13 cellular contexts compared by ENCODE assay signal in genomic region chr7:134879815-134880475, GRCh38.
"Had no signal": no experiment of that assay in that cellular context is flagged by ENCODE, and none has a peak within 500 bp of the region (broad histone marks: within the 10 kb centered on the region; RNA-seq: fewer than 3 reads in every experiment).

No MANE protein-coding gene starts in this region.

- H3K27ac ChIP-seq: lower lobe of right lung, SJSA1 had no signal

- H3K36me3 ChIP-seq: lower lobe of right lung had no signal

- ATAC-seq: activated CD4-positive, CD25-positive, alpha-beta regulatory T cell treated with anti-CD3 and anti-CD28 coated beads, Interleukin-2, amount 50 U/mL, for 24 hours; lower lobe of right lung; natural killer cell had no signal

- H3K27me3 ChIP-seq: SJSA1 had no signal

- DNase-seq: activated effector memory CD4-positive, alpha-beta T cell treated with Interleukin-2 at 50 U/mL for 16 hours; amygdala; effector CD8-positive, alpha-beta T cell; kidney glomerular epithelial cell; lower lobe of right lung; natural killer cell; nucleus accumbens; stimulated activated CD4-positive, alpha-beta T cell treated with anti-CD3 and anti-CD28 coated beads, Interleukin-15, amount 100 ng/mL, for 24 hours; stimulated activated CD4-positive, alpha-beta T cell treated with anti-CD3 and anti-CD28 coated beads, Interleukin-4, amount 100 ng/mL, for 24 hours; SW 1271 had no signal

- FAIRE-seq: bronchial epithelial cell had no signal

- H3K9me3 ChIP-seq: lower lobe of right lung, SJSA1 had no signal

- H3K4me1 ChIP-seq: lower lobe of right lung had no signal

- H3K4me3 ChIP-seq: lower lobe of right lung, SJSA1 had no signal
